Comparison of ENCODE assay signal across 14 cellular contexts in the genomic region with DNA sequence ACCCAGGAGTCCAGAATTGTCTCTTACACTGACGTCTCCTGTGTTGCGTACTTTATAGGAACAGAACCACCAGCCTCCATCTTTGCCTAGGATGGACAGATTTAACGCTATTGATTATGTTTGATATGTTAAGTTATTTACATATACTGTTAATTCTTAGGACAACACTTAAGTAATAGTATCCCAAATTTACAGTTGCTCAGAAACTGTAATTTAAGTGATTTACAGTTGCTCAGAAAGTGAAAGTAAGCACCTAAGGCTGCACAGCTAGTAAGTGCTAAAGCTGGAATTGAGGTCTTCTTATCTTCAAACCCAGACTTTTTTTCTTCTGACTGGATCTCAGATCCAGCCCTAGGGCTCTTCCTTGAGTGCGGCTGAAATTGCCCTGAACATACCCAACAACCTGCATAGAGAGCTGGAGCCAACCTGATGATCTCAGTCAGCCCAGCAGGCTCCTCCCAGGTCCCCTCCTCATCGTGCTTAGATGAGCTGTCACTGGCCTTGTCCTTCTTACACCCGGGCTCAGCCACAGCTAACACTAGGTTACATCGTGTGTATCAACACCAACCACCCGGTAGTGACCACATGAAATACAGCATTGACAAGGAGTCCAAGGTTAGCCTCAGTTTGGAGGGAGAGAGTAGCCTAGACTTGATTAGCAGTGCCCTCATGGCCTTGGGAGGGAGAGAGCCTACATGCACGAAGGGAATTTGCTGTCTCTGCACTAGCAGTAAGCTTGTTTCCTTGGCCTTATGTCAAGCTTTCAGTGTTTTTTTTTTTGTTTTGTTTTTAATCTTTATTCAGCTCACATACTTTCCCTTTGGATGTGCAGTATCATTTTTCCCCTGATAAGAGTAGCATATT.
DNase-seq lines count a peak whose midpoint lies in the region; ATAC-seq, FAIRE-seq and TF ChIP-seq lines count a peak whose summit lies in the region.
"Had no signal": no experiment of that assay in that cellular context is flagged by ENCODE, and none has a peak within 500 bp of the region (broad histone marks: within the 10 kb centered on the region; RNA-seq: fewer than 3 reads in every experiment).

No MANE protein-coding gene starts in this region.

- H2BK12ac ChIP-seq in H9 (ENCODE audit: insufficient read length, low read depth, low read length): no peak overlapping the region

- FAIRE-seq in pancreas (lab: Jason Lieb, UNC): no peak
- no peak for FAIRE-seq in GM12892 (lab: Jason Lieb, UNC)
- FAIRE-seq: TTC549 had no signal

- no peaks in the 10 kb centered on the region for H3K23me2 ChIP-seq in H9 (ENCODE audit: insufficient read length, low read depth, low read length, poor library complexity, severe bottlenecking)

- H4K20me1 ChIP-seq in H9 (ENCODE audit: control insufficient read depth, insufficient read depth, insufficient read length) (no peaks in the 10 kb centered on the region), PC-9 (ENCODE audit: insufficient read depth) (no peaks in the 10 kb centered on the region), fibroblast of lung (ENCODE audit: control insufficient read depth, extremely low read depth, insufficient read depth, low read length) (no peaks in the 10 kb centered on the region)

- H2AFZ ChIP-seq in H9 (ENCODE audit: low read length) (no peak overlapping the region), PC-9 (no peak overlapping the region), fibroblast of lung (ENCODE audit: low read length) (peak overlapping the region; percentile 68)

- peak overlapping the region; percentile 0; the same call in 1 of the 2 replicates for H3K14ac ChIP-seq in H9 (ENCODE audit: insufficient read depth, low read length)

- H4K91ac ChIP-seq in H9 (ENCODE audit: insufficient read length, low read depth, low read length): no peak overlapping the region

- no peak overlapping the region for H2BK15ac ChIP-seq in H9 (ENCODE audit: low read depth, low read length)

- no peaks in the 10 kb centered on the region for H3K36me3 ChIP-seq in PC-9 (ENCODE audit: low read depth)
- no peaks in the 10 kb centered on the region for H3K36me3 ChIP-seq in fibroblast of lung (ENCODE audit: control insufficient read depth, insufficient read depth, low read length)
- no peaks in the 10 kb centered on the region for H3K36me3 ChIP-seq in pancreas

- TF ChIP-seq CTCF in H9 (conservative IDR thresholded peaks at IDR 0.05) (no peak), PC-9 (conservative IDR thresholded peaks at IDR 0.05) (no peak), fibroblast of lung (conservative IDR thresholded peaks at IDR 0.05 in 1 of 2, IDR thresholded peaks at IDR 0.05 in 1 of 2; ENCODE audit: low read depth in 1 of 2, low read length in 2 of 2) (no peak), pancreas (IDR thresholded peaks at IDR 0.05) (no peak)

- H3K27me3 ChIP-seq in H9 (ENCODE audit: insufficient read depth, low read length) (no peaks in the 10 kb centered on the region), PC-9 (ENCODE audit: insufficient read depth, low read depth) (no peaks in the 10 kb centered on the region), fibroblast of lung (ENCODE audit: control insufficient read depth, insufficient read depth, low read length) (no peaks in the 10 kb centered on the region), pancreas (no peaks in the 10 kb centered on the region)

- no peak overlapping the region for H3K27ac ChIP-seq in H9 (ENCODE audit: insufficient read length, low read depth, low read length)
- H3K27ac ChIP-seq in PC-9: no peak overlapping the region
- no peak overlapping the region for H3K27ac ChIP-seq in fibroblast of lung (ENCODE audit: insufficient read depth, low read length)
- H3K27ac ChIP-seq in pancreas: no peak overlapping the region

- H3K4me2 ChIP-seq in H9 (ENCODE audit: insufficient read depth, insufficient read length, low read length) (no peak overlapping the region), PC-9 (peak overlapping the region; percentile 23), fibroblast of lung (ENCODE audit: extremely low read depth, insufficient read depth, low read length) (no peak overlapping the region)

- H2BK20ac ChIP-seq in H9 (ENCODE audit: low read depth, low read length, poor library complexity, severe bottlenecking): no peak overlapping the region

- H3K36me3 Mint-ChIP-seq in H9 (ENCODE audit: insufficient read depth in 1 of 3, low read depth in 3 of 3): no peaks in the 10 kb centered on the region

- ATAC-seq in pancreas: peak; percentile 34 to 68 (median 43)
- ATAC-seq in HG02588 (IDR thresholded peaks at IDR 0.05; ENCODE audit: unreplicated experiment): no peak
- ATAC-seq in GM21367 (IDR thresholded peaks at IDR 0.05; ENCODE audit: unreplicated experiment): no peak

- H4K5ac ChIP-seq in H9 (ENCODE audit: insufficient read length, low read depth, low read length): no peak overlapping the region

- no peak overlapping the region for H3K23ac ChIP-seq in H9 (ENCODE audit: insufficient read length, low read depth, low read length)

- no peak overlapping the region for H3K56ac ChIP-seq in H9 (ENCODE audit: insufficient read length, low read depth, low read length)

- H2BK5ac ChIP-seq in H9 (ENCODE audit: insufficient read length, low read length): no peak overlapping the region

- peaks cover 3% of the 10 kb centered on the region in 2 experiments; a peak in 3 of 5 replicates for H3K9me3 Mint-ChIP-seq in H9

- H3K9me3 ChIP-seq in H9 (ENCODE audit: control insufficient read depth, low read depth, low read length) (no peaks in the 10 kb centered on the region), PC-9 (ENCODE audit: insufficient read depth, low read depth) (no peaks in the 10 kb centered on the region), fibroblast of lung (ENCODE audit: control insufficient read depth, insufficient read depth, low read depth, low read length) (no peaks in the 10 kb centered on the region), pancreas (no peaks in the 10 kb centered on the region)

- H3K4ac ChIP-seq in H9 (ENCODE audit: low read depth, low read length): no peak overlapping the region

- no peak overlapping the region for H3T11ph ChIP-seq in H9 (ENCODE audit: low read length)

- no peak overlapping the region for H2BK120ac ChIP-seq in H9 (ENCODE audit: low read depth, low read length, poor library complexity, severe bottlenecking)

- H3K9me2 ChIP-seq in PC-9 (ENCODE audit: insufficient read depth): no peaks in the 10 kb centered on the region

- H3K18ac ChIP-seq in H9 (ENCODE audit: insufficient read length, low read depth, low read length): no peak overlapping the region

- H3K4me3 ChIP-seq in PC-9: no peak overlapping the region
- no peak overlapping the region for H3K4me3 ChIP-seq in fibroblast of lung (replicated peaks in 1 of 4; ENCODE audit: control extremely low read depth in 1 of 4, insufficient read depth in 1 of 4, low read depth in 3 of 4, low read length in 4 of 4)
- no peak overlapping the region for H3K4me3 ChIP-seq in pancreas

- no peak overlapping the region; a peak in 1 of 7 replicates for H3K27ac Mint-ChIP-seq in H9

- intact Hi-C loops in PC-9 (cut with micrococcal nuclease; ENCODE audit: unreplicated experiment): no loop called here
- intact Hi-C loops in pancreas (cut with DNase I): no loop called here

- H3K4me1 Mint-ChIP-seq in H9: no peaks in the 10 kb centered on the region

- no peak overlapping the region for H4K8ac ChIP-seq in H9 (replicated peaks; ENCODE audit: insufficient read length, low read depth, low read length)

- H2AK5ac ChIP-seq in H9 (ENCODE audit: insufficient read length, low read length): no peak overlapping the region

- DNase-seq in H9: no peak
- peak; percentile 8 to 45 for DNase-seq in PC-9
- DNase-seq in fibroblast of lung (ENCODE audit: low read depth in 2 of 2): peak; percentile 17 to 40
- DNase-seq in pancreas: no peak
- DNase-seq in GM12892 (ENCODE audit: insufficient read length): no peak
- no peak for DNase-seq in NCI-H69 (lab: John Stamatoyannopoulos, UW)
- DNase-seq: activated T-cell treated with anti-CD3 and anti-CD28 coated beads, Interleukin-2, amount 50 U/mL, for 48 hours; aorta; effector memory CD4-positive, alpha-beta T cell; GF-D8; SHP77 had no signal

- no peak for TF ChIP-seq POLR2A in GM12892 (IDR thresholded peaks at IDR 0.05; ENCODE audit: low read depth, low read length)

- H3K27me3 Mint-ChIP-seq in H9 (ENCODE audit: low read depth): no peaks in the 10 kb centered on the region

- no peaks in the 10 kb centered on the region for H3K79me1 ChIP-seq in H9 (ENCODE audit: insufficient read depth, low read depth, low read length, poor library complexity, severe bottlenecking)

- no peaks in the 10 kb centered on the region for H3K4me1 ChIP-seq in H9 (ENCODE audit: insufficient read depth, low read length)
- H3K4me1 ChIP-seq in PC-9 (replicated peaks; ENCODE audit: insufficient read depth): 0 out of 2 replicates have a peak, but pooled peaks cover 5% of the 10 kb centered on the region
- no peaks in the 10 kb centered on the region for H3K4me1 ChIP-seq in fibroblast of lung (ENCODE audit: control insufficient read depth, extremely low read depth, insufficient read depth, low read length)
- no peaks in the 10 kb centered on the region for H3K4me1 ChIP-seq in pancreas

- CTCF ChIA-PET in PC-9 (lab: Charles Lee): no interaction called here

- POLR2A ChIA-PET in PC-9 (lab: Charles Lee; ENCODE audit: unreplicated experiment): no interaction called here

- H3K4me3 Mint-ChIP-seq in H9: no peak overlapping the region

- BruUV-seq in PC-9 (replicated peaks; lab: Mats Ljungman, UMichigan): no TSS peak

- no peak overlapping the region for H3K9ac ChIP-seq in H9 (ENCODE audit: extremely low read depth, insufficient read length, low read length)
- no peak overlapping the region for H3K9ac ChIP-seq in fibroblast of lung (ENCODE audit: insufficient read depth, low read length)

- WGBS in H9 (ENCODE audit: extremely low coverage, insufficient read length, low lambda C conversion rate): no CpG with 5 or more reads among the region's 9 CpGs
- 48 to 56% methylated on average over 9 of the region's 9 CpGs for WGBS in pancreas, 2 donors

- no peaks in the 10 kb centered on the region for H3K79me2 ChIP-seq in H9 (ENCODE audit: insufficient read depth, low read length)
- no peaks in the 10 kb centered on the region for H3K79me2 ChIP-seq in PC-9 (ENCODE audit: low read depth)
- no peaks in the 10 kb centered on the region for H3K79me2 ChIP-seq in fibroblast of lung (ENCODE audit: control insufficient read depth, insufficient read depth, low read length)

- no peaks in the 10 kb centered on the region for H3F3A ChIP-seq in PC-9 (ENCODE audit: insufficient read depth, low read depth)

Comparison
In these comparisons a context has a peak if more than half of its experiments do, and no peak if none do; other contexts are left out.
1. DNase-seq: peak in PC-9 (2 of 2) and fibroblast of lung (2 of 2); none in H9 (single experiment), pancreas (0 of 6), GM12892 (single experiment) and NCI-H69 (single experiment).
2. ATAC-seq: peak in pancreas (4 of 4); none in HG02588 (single experiment) and GM21367 (single experiment).